Comparison of ENCODE assay signal across 8 cellular contexts in the genomic region with DNA sequence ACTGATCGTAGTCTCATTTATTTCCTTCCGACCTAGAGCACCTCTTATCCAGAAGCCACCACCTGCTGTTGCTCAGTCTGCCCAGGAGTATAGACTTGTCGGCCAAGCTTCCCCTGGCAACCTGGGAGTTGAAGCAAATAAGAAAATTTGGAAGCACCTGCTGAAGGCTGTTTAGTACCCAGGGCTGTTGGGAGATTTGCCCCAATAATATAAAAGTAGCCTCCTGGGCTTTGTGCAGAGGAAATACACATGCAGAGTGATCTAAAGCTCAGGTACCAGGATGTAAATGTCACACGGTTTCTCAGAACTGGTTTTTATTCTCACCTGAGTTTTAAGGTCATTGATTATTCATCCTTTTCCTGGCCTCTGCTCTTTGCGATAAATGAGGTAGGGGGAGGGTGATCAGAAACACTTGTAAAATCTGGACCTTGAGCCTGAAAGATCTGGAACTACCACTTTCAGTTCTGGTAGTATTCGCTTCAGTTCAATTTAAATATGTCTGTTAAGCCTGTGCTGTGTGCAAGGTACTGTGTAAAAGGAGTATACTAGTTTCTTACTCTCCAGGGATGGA. TPM values are rescaled to one million over a fixed set of nuclear protein-coding genes. Genes with fewer than 3 reads are reported as not detected.
DNase-seq lines count a peak whose midpoint lies in the region; ATAC-seq, FAIRE-seq and TF ChIP-seq lines count a peak whose summit lies in the region.

No MANE protein-coding gene starts in this region.

- CTCF ChIA-PET in GM12878 (lab: Yijun Ruan, JAX), result interaction anchor here (1.1 to 1.6 kb wide), 3 partner anchors 13 to 265 kb away, joined by 3 to 7 read pairs (median 7); no protein-coding TSS in a partner anchor

- H3K9ac ChIP-seq in GM12878 (ENCODE audit: control insufficient read depth, insufficient read depth, low read length) (no peak overlapping the region), mesenchymal stem cell (ENCODE audit: low read length) (peak overlapping the region; percentile 72)

- H3K4me1 ChIP-seq in right atrium auricular region, result peaks cover 0 to 38% of the 10 kb centered on the region in 2 donors
- peaks cover 10% of the 10 kb centered on the region for H3K4me1 ChIP-seq in GM12878 (ENCODE audit: control insufficient read depth, insufficient read depth, low read length)
- H3K4me1 ChIP-seq in mesenchymal stem cell (ENCODE audit: control insufficient read depth, insufficient read depth, low read depth, low read length), result peaks cover 5% of the 10 kb centered on the region
- H3K4me1 ChIP-seq in vagina, result peaks cover 42% of the 10 kb centered on the region

- no TSS peak for BruUV-seq in GM12878 (replicated peaks; lab: Mats Ljungman, UMichigan)

- H3K27me3 ChIP-seq in right atrium auricular region (no peaks in the 10 kb centered on the region), GM12878 (replicated peaks in 1 of 2; ENCODE audit: control insufficient read depth in 2 of 2, insufficient read depth in 2 of 2, low read length in 1 of 2) (no peaks in the 10 kb centered on the region), mesenchymal stem cell (ENCODE audit: control insufficient read depth in 1 of 2, insufficient read depth in 1 of 2, low read length in 2 of 2) (peaks cover 0 to 19% of the 10 kb centered on the region in 2 experiments), vagina (no peaks in the 10 kb centered on the region)

- SMC1A ChIA-PET in GM12878 (lab: Charles Lee; ENCODE audit: uncharacterized antibody, unreplicated experiment), result interaction anchor here (0.9 to 1.3 kb wide), 5 partner anchors 18 to 266 kb away, joined by 3 to 5 read pairs (median 3); no protein-coding TSS in a partner anchor

- no peak overlapping the region for H2BK120ac ChIP-seq in mesenchymal stem cell (ENCODE audit: low read depth, low read length)

- POLR2A ChIA-PET in GM12878 (lab: Charles Lee), result no interaction called here

- H3K9me3 ChIP-seq in right atrium auricular region (no peaks in the 10 kb centered on the region), GM12878 (replicated peaks; ENCODE audit: control insufficient read depth, insufficient read depth, low read length) (no peaks in the 10 kb centered on the region), mesenchymal stem cell (ENCODE audit: control insufficient read depth, low read length) (no peaks in the 10 kb centered on the region), vagina (no peaks in the 10 kb centered on the region)

- peak overlapping the region; percentile 92 for H2AFZ ChIP-seq in GM12878 (ENCODE audit: control insufficient read depth, low read depth, low read length)
- H2AFZ ChIP-seq in mesenchymal stem cell (ENCODE audit: low read depth, low read length), result no peak overlapping the region

- peaks cover 42% of the 10 kb centered on the region for H3K79me2 ChIP-seq in GM12878 (ENCODE audit: control insufficient read depth, insufficient read depth, low read length)

- H4K91ac ChIP-seq in mesenchymal stem cell (ENCODE audit: low read length), result no peak overlapping the region

- H3K4me2 ChIP-seq in GM12878 (ENCODE audit: control insufficient read depth, insufficient read depth), result peak overlapping the region; percentile 90
- peak overlapping the region; percentile 65 for H3K4me2 ChIP-seq in mesenchymal stem cell (ENCODE audit: low read length, poor library complexity, severe bottlenecking)

- H4K8ac ChIP-seq in mesenchymal stem cell (ENCODE audit: low read length), result no peak overlapping the region

- RAD21 ChIA-PET in GM12878 (lab: Charles Lee; ENCODE audit: unreplicated experiment), result interaction anchor here (0.7 to 1.1 kb wide), 2 partner anchors 267 to 270 kb away, joined by 3 to 4 read pairs; no protein-coding TSS in a partner anchor

- no peak overlapping the region for H3K14ac ChIP-seq in mesenchymal stem cell (ENCODE audit: low read length in 2 of 2)

- TF ChIP-seq POLR2A in GM12878 (IDR thresholded peaks at IDR 0.05; ENCODE audit: low read depth, low read length) (no peak), vagina (IDR thresholded peaks at IDR 0.05) (no peak)

- no peaks in the 10 kb centered on the region for H4K20me1 ChIP-seq in GM12878 (ENCODE audit: control insufficient read depth, insufficient read depth)

- intact Hi-C loops in left ventricle myocardium superior (cut with micrococcal nuclease) (no loop called here), GM12878 (cut with micrococcal nuclease; ENCODE audit: unreplicated experiment) (loop anchor here (2.0 to 10.0 kb wide), 3 partner anchors 265 to 433 kb away; a partner anchor contains a TSS), vagina (cut with DNase I) (no loop called here)

- H3K36me3 ChIP-seq in right atrium auricular region (no peaks in the 10 kb centered on the region), GM12878 (ENCODE audit: control insufficient read depth in 2 of 2, insufficient read depth in 2 of 2, low read length in 1 of 2) (no peaks in the 10 kb centered on the region), mesenchymal stem cell (ENCODE audit: control insufficient read depth in 1 of 2, insufficient read depth in 2 of 2, low read depth in 1 of 2, low read length in 2 of 2) (no peaks in the 10 kb centered on the region), vagina (no peaks in the 10 kb centered on the region)

- no peak overlapping the region for H3K23ac ChIP-seq in mesenchymal stem cell (ENCODE audit: low read length in 2 of 2)

- no peak overlapping the region for H2AK5ac ChIP-seq in mesenchymal stem cell (ENCODE audit: low read length, severe bottlenecking)

- DNase-seq in right atrium auricular region (ENCODE audit: low spot score) (no peak), left ventricle myocardium superior (no peak), GM12878 (ENCODE audit: low read depth, low spot score) (no peak), mesenchymal stem cell (no peak), vagina (ENCODE audit: extremely low spot score in 2 of 2) (no peak), D341Med (ENCODE audit: low spot score) (no peak)

- H3K4ac ChIP-seq in mesenchymal stem cell (ENCODE audit: low read depth in 1 of 2, low read length in 2 of 2), result no peak overlapping the region

- 2% methylated on average over 6 of the region's 6 CpGs for WGBS in GM12878 (ENCODE audit: insufficient coverage, insufficient replicate concordance, low lambda C conversion rate, missing lambda C conversion rate)
- 45% methylated on average over 6 of the region's 6 CpGs for WGBS in mesenchymal stem cell

- in situ Hi-C loops in GM12878 (cut with MboI), result no loop called here

- H2BK12ac ChIP-seq in mesenchymal stem cell (ENCODE audit: low read length in 2 of 2), result no peak overlapping the region

- ATAC-seq in left ventricle myocardium superior, result no peak
- 0 out of 3 replicates have a peak, but pooled peaks have one; percentile 3 for ATAC-seq in GM12878
- no peak for ATAC-seq in GM21723 (IDR thresholded peaks at IDR 0.05; ENCODE audit: unreplicated experiment)
- ATAC-seq in GM18517 (IDR thresholded peaks at IDR 0.05; ENCODE audit: unreplicated experiment), result no peak

- no peak for TF ChIP-seq RAD21 in GM12878 (IDR thresholded peaks at IDR 0.05; ENCODE audit: insufficient read depth, low read depth, low read length)

- peak; percentile 49 for FAIRE-seq in GM12878 (lab: Jason Lieb, UNC)

- H3K18ac ChIP-seq in mesenchymal stem cell (ENCODE audit: low read depth in 1 of 2, low read length in 2 of 2), result no peak overlapping the region

- H3K4me3 ChIP-seq in right atrium auricular region, result peak overlapping the region; percentile 32 to 95
- peak overlapping the region; percentile 70 for H3K4me3 ChIP-seq in GM12878
- peak overlapping the region in 1 of 2 experiments; percentile 71 for H3K4me3 ChIP-seq in mesenchymal stem cell (ENCODE audit: insufficient read depth in 1 of 2, low read depth in 1 of 2, low read length in 2 of 2)
- H3K4me3 ChIP-seq in vagina, result peak overlapping the region; percentile 54 to 91

- TF ChIP-seq EP300 in GM12878 (IDR thresholded peaks at IDR 0.05; ENCODE audit: borderline replicate concordance in 1 of 2, control insufficient read depth in 1 of 2, low read depth in 2 of 2, low read length in 2 of 2), result no peak

- H3K27ac ChIP-seq in right atrium auricular region (peak overlapping the region; percentile 51 to 95), GM12878 (ENCODE audit: control insufficient read depth, insufficient read depth) (no peak overlapping the region), mesenchymal stem cell (ENCODE audit: low read length, poor library complexity, severe bottlenecking) (no peak overlapping the region), vagina (peak overlapping the region; percentile 40)

- H3K79me1 ChIP-seq in mesenchymal stem cell (replicated peaks; ENCODE audit: low read length, poor library complexity, severe bottlenecking), result peaks cover 1% of the 10 kb centered on the region

- H2BK5ac ChIP-seq in mesenchymal stem cell (ENCODE audit: low read depth, low read length, poor library complexity, severe bottlenecking), result no peak overlapping the region

- H2BK15ac ChIP-seq in mesenchymal stem cell (ENCODE audit: low read depth, poor library complexity, severe bottlenecking), result no peak overlapping the region

- no peak for TF ChIP-seq CTCF in right atrium auricular region (IDR thresholded peaks at IDR 0.05)
- TF ChIP-seq CTCF in GM12878 (IDR thresholded peaks at IDR 0.05 in 2 of 3, conservative IDR thresholded peaks at IDR 0.05 in 1 of 3; ENCODE audit: control insufficient read depth in 2 of 3, extremely low read depth in 1 of 3, insufficient read depth in 1 of 3, low read depth in 3 of 3, low read length in 3 of 3), result no peak
- no peak for TF ChIP-seq CTCF in vagina (IDR thresholded peaks at IDR 0.05)

TF ChIP-seq in GM12878, 131 proteins besides CTCF, POLR2A, EP300 and RAD21 (continues in another document):
- TF ChIP-seq CREM (IDR thresholded peaks at IDR 0.05; ENCODE audit: low read depth), result no peak

RNA-seq across cellular contexts. Expression of a gene that starts 0.8 kb away (rescaled TPM):
- total RNA-seq in right atrium auricular region (100 to 1,000 TPM in 1 of 2 donors, 10 to 100 TPM in 1; 96.0 to 132 TPM), left ventricle myocardium superior (98.4 TPM), GM12878 (2014; rRNA removed) (173 and 205 TPM in 2 replicates), GM12878 (2014; rRNA removed; fragmentation: Illumina TruSeq; extraction: Trizol) (182 and 184 TPM in 2 replicates), GM12878 (2021) (134 and 138 TPM in 2 replicates), vagina (83.2 TPM)
- total RNA-seq in GM12878 (2013; cell fraction: nucleolus; rRNA removed), result 40.1 and 41.7 TPM in 2 replicates
- polyA plus RNA-seq in GM12878 (2011; ENCODE audit: low read depth), result 245 TPM
- polyA plus RNA-seq in GM12878 (2011; rRNA removed) (253 and 294 TPM in 2 replicates), GM12878 (2014; fragmentation: Illumina TruSeq; extraction: Trizol) (226 and 246 TPM in 2 replicates), GM12878 (2014; fragmentation: Nextera tagmentation; extraction: Ambion mirVana) (100 to 1,000 TPM; 432 to 532 TPM), GM12878 (2014; rRNA removed) (156 and 169 TPM in 2 replicates), GM12878 (2016; fragmentation: Nextera tagmentation; extraction: Ambion mirVana) (100 to 1,000 TPM; 219 to 230 TPM)
- polyA plus RNA-seq in GM12878 (2011; cell fraction: cytosol; rRNA removed), result 126 and 196 TPM in 2 replicates
- polyA plus RNA-seq in GM12878 (2011; cell fraction: nucleus; rRNA removed), result 70.5 and 73.1 TPM in 2 replicates
- 172 and 186 TPM in 2 replicates for polyA plus RNA-seq in GM12878 (2012)
- polyA minus RNA-seq in GM12878 (2011; rRNA and poly(A)+ RNA removed), result 68.2 and 79.7 TPM in 2 replicates
- 23.1 and 32.0 TPM in 2 replicates for polyA minus RNA-seq in GM12878 (2011; cell fraction: cytosol; rRNA and poly(A)+ RNA removed)
- 15.2 and 19.4 TPM in 2 replicates for polyA minus RNA-seq in GM12878 (2011; cell fraction: nucleus; rRNA and poly(A)+ RNA removed)
- polyA plus RNA-seq in mesenchymal stem cell (2013, experiment 1 of 2), result 115 TPM
- 115 TPM for polyA plus RNA-seq in mesenchymal stem cell (2013, experiment 2 of 2)

Comparison
In these comparisons a context has a peak if more than half of its experiments do, and no peak if none do; other contexts are left out.
1. H3K27ac ChIP-seq: peak in right atrium auricular region (2 of 2) and vagina (single experiment); none in GM12878 (single experiment) and mesenchymal stem cell (single experiment).